In the genomic region with DNA sequence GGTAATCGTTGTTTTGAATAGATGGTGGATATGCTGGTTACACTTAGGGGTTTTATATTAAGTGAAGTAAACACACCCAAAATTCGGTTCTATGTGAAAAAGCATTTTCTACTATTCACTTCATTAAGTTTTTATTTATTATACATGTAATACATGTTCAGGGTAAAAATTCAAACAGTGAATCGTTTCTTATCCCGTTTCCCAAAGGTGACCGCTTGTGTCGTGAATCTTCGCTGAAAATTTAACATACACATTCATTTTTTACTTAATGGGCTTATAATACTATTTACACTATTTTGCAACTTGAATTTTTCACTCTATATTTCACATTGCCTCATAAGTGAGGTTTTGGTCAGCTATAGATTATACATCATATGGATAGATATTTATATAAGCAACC, we compare ENCODE assay signal across 8 cellular contexts. TPM values are rescaled to one million over a fixed set of nuclear protein-coding genes. Genes with fewer than 3 reads are reported as not detected.
DNase-seq lines count a peak whose midpoint lies in the region; ATAC-seq and TF ChIP-seq lines count a peak whose summit lies in the region.

No MANE protein-coding gene starts in this region.

- H3F3A ChIP-seq in Loucy (ENCODE audit: low read depth), result no peaks in the 10 kb centered on the region

- TF ChIP-seq CTCF in Loucy (conservative IDR thresholded peaks at IDR 0.05; ENCODE audit: low read length), result no peak
- no peak for TF ChIP-seq CTCF in colonic mucosa (IDR thresholded peaks at IDR 0.05)

- peaks cover 63% of the 10 kb centered on the region for H3K79me2 ChIP-seq in Loucy (ENCODE audit: insufficient read depth, low read length)

- H3K36me3 Mint-ChIP-seq in natural killer cell treated with Interleukin-12 subunit alpha and Interleukin-12 subunit beta and Interleukin-15 and Interleukin-18, amount 100 ng/mL, for 72 hours, result no peaks in the 10 kb centered on the region

- H3K4me3 ChIP-seq in Loucy (ENCODE audit: low read length, poor library complexity, severe bottlenecking) (peak overlapping the region; percentile 94), colonic mucosa (peak overlapping the region; percentile 90)

- no peak for ATAC-seq in natural killer cell treated with Interleukin-12 subunit alpha and Interleukin-12 subunit beta and Interleukin-15 and Interleukin-18, amount 100 ng/mL, for 72 hours
- no peak for ATAC-seq in GM18502 (IDR thresholded peaks at IDR 0.05; ENCODE audit: poor library complexity, unreplicated experiment)

- H3K27ac ChIP-seq in colonic mucosa, result no peak overlapping the region

- peak overlapping the region; percentile 99 for H3K4me3 Mint-ChIP-seq in natural killer cell treated with Interleukin-12 subunit alpha and Interleukin-12 subunit beta and Interleukin-15 and Interleukin-18, amount 100 ng/mL, for 72 hours

- peaks cover 48% of the 10 kb centered on the region for H3K4me1 ChIP-seq in Loucy (ENCODE audit: insufficient read depth, low read length, poor library complexity, severe bottlenecking)
- peaks cover 7% of the 10 kb centered on the region for H3K4me1 ChIP-seq in colonic mucosa

- H3K27me3 Mint-ChIP-seq in natural killer cell treated with Interleukin-12 subunit alpha and Interleukin-12 subunit beta and Interleukin-15 and Interleukin-18, amount 100 ng/mL, for 72 hours, result no peaks in the 10 kb centered on the region

- intact Hi-C loops in colonic mucosa (cut with DNase I), result no loop called here

- peak overlapping the region; percentile 78 for H3K9ac ChIP-seq in Loucy (ENCODE audit: low read depth, low read length, poor library complexity, severe bottlenecking)
- no peak overlapping the region for H3K9ac ChIP-seq in colonic mucosa (ENCODE audit: low read depth in 2 of 2, low read length in 2 of 2)

- peaks cover 56% of the 10 kb centered on the region for H4K20me1 ChIP-seq in Loucy (ENCODE audit: insufficient read depth, low read length, poor library complexity, severe bottlenecking)

- H3K4me2 ChIP-seq in Loucy (ENCODE audit: low read depth, low read length, poor library complexity, severe bottlenecking), result peak overlapping the region; percentile 83

- H3K9me3 Mint-ChIP-seq in natural killer cell treated with Interleukin-12 subunit alpha and Interleukin-12 subunit beta and Interleukin-15 and Interleukin-18, amount 100 ng/mL, for 72 hours, result no peaks in the 10 kb centered on the region

- H3K9me2 ChIP-seq in Loucy (replicated peaks; ENCODE audit: low read depth, low read length), result no peaks in the 10 kb centered on the region

- H3K36me3 ChIP-seq in Loucy (ENCODE audit: insufficient read depth, low read length) (peaks cover under 1% of the 10 kb centered on the region; the same call in 1 of the 2 replicates), colonic mucosa (no peaks in the 10 kb centered on the region)

- peak; percentile 3 for DNase-seq in EL
- no peak for DNase-seq in colonic mucosa
- DNase-seq in natural killer cell treated with Interleukin-12 subunit alpha and Interleukin-12 subunit beta and Interleukin-15 and Interleukin-18, amount 100 ng/mL, for 72 hours (ENCODE audit: low spot score), result no peak
- DNase-seq in NCI-H1436 (lab: John Stamatoyannopoulos, UW), result no peak
- no peak for DNase-seq in activated CD4-positive, alpha-beta T cell treated with anti-CD3 and anti-CD28 coated beads for 48 hours
- no peak for DNase-seq in NCI-H2196 treated with DMSO at 0.1 percent for 48 hours (lab: John Stamatoyannopoulos, UW; ENCODE audit: unreplicated experiment)

- H3K27me3 ChIP-seq in Loucy (ENCODE audit: insufficient read depth, low read length, poor library complexity, severe bottlenecking), result no peaks in the 10 kb centered on the region
- H3K27me3 ChIP-seq in colonic mucosa, result no peaks in the 10 kb centered on the region

- peaks cover 24 to 26% of the 10 kb centered on the region in 2 donors for H3K4me1 Mint-ChIP-seq in natural killer cell treated with Interleukin-12 subunit alpha and Interleukin-12 subunit beta and Interleukin-15 and Interleukin-18, amount 100 ng/mL, for 72 hours (ENCODE audit: low read depth in 2 of 2)

- H3K9me3 ChIP-seq in Loucy (ENCODE audit: insufficient read depth, low read depth, low read length), result no peaks in the 10 kb centered on the region
- H3K9me3 ChIP-seq in colonic mucosa, result no peaks in the 10 kb centered on the region

- no peak overlapping the region for H2AFZ ChIP-seq in Loucy (ENCODE audit: low read length)

- H3K27ac Mint-ChIP-seq in natural killer cell treated with Interleukin-12 subunit alpha and Interleukin-12 subunit beta and Interleukin-15 and Interleukin-18, amount 100 ng/mL, for 72 hours, result peak overlapping the region; percentile 83 to 98

RNA-seq across cellular contexts. Expression of a gene that starts 24.5 kb away (rescaled TPM):
- 10 to 100 TPM; 67.5 to 95.4 TPM for total RNA-seq in colonic mucosa
- 100 to 1,000 TPM; 138 to 295 TPM for total RNA-seq in natural killer cell treated with Interleukin-12 subunit alpha and Interleukin-12 subunit beta and Interleukin-15 and Interleukin-18, amount 100 ng/mL, for 72 hours
